In the genomic region with DNA sequence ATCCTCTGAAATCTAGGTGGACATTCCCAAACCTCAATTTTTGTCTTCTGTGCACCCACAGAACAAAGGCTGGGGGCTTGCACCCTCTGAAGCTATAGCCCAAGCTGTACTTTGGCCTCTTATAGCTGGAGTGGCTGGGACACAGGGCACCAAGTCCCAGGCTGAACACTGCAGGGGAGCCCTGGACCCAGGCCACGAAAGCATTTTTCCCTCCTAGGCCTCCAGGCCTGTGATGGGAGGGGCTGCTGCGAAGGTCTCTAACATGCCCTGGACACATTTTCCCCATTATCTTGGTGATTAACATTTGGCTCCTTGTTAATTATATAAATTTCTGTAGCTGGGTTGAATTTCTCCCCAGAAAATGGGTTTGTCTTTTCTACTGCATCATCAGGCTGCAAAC, we compare ENCODE assay signal across 8 cellular contexts.
"Had no signal": no experiment of that assay in that cellular context is flagged by ENCODE, and none has a peak within 500 bp of the region (broad histone marks: within the 10 kb centered on the region; RNA-seq: fewer than 3 reads in every experiment).

No MANE protein-coding gene starts in this region.

- FAIRE-seq: G401.6, GM12878, GM12891, GM12892, GM18507, GM19239 had no signal

- ATAC-seq: GM12878 had no signal

- H3K4me3 ChIP-seq: GM12878 had no signal

- DNase-seq: GDM1, GF-D8 had no signal
